13 cellular contexts compared by ENCODE assay signal in genomic region chr7:158296798-158297104, GRCh38.
A peak's percentile ranks its signal among the peaks of the same experiment; 100 is the strongest.
DNase-seq lines count a peak whose midpoint lies in the region; ATAC-seq and TF ChIP-seq lines count a peak whose summit lies in the region.
"Had no signal": no experiment of that assay in that cellular context is flagged by ENCODE, and none has a peak within 500 bp of the region (broad histone marks: within the 10 kb centered on the region; RNA-seq: fewer than 3 reads in every experiment).

No MANE protein-coding gene starts in this region.

- no peak overlapping the region for H4K91ac ChIP-seq in H9 (ENCODE audit: insufficient read length, low read depth, low read length)

- no peak overlapping the region for H4K5ac ChIP-seq in H9 (ENCODE audit: insufficient read length, low read depth, low read length)

- no CpG with 5 or more reads among the region's 7 CpGs for WGBS in H9 (ENCODE audit: extremely low coverage, insufficient read length, low lambda C conversion rate)
- WGBS in stomach, 5 donors: 88 to 97% (median 94%) methylated on average over 7 of the region's 7 CpGs

- peaks cover 1% of the 10 kb centered on the region; the same call in 1 of the 2 replicates for H3K27me3 Mint-ChIP-seq in H9 (ENCODE audit: low read depth)
- H3K27me3 Mint-ChIP-seq in activated T-helper 2 cell treated with anti-CD3 and anti-CD28 coated beads, Interferon-gamma antibody, Interleukin-2, Interleukin-4, amounts not matched to agents 10 μg/mL and 5 μg/mL and 100 μg/mL, durations not matched to agents 14 hours and 24 hours and 36 hours (ENCODE audit: low read depth): no peaks in the 10 kb centered on the region

- H3K27ac Mint-ChIP-seq in H9: no peak overlapping the region; a peak in 2 of 7 replicates
- no peak overlapping the region for H3K27ac Mint-ChIP-seq in activated T-helper 2 cell treated with anti-CD3 and anti-CD28 coated beads, Interferon-gamma antibody, Interleukin-2, Interleukin-4, amounts not matched to agents 10 μg/mL and 5 μg/mL and 100 μg/mL, durations not matched to agents 14 hours and 24 hours and 36 hours
- H3K27ac Mint-ChIP-seq: CD8-positive, alpha-beta memory T cell had no signal

- H3K4me3 Mint-ChIP-seq in H9: no peak overlapping the region
- H3K4me3 Mint-ChIP-seq in activated T-helper 2 cell treated with anti-CD3 and anti-CD28 coated beads, Interferon-gamma antibody, Interleukin-2, Interleukin-4, amounts not matched to agents 10 μg/mL and 5 μg/mL and 100 μg/mL, durations not matched to agents 14 hours and 24 hours and 36 hours (ENCODE audit: low read depth): no peak overlapping the region
- H3K4me3 Mint-ChIP-seq: CD8-positive, alpha-beta memory T cell had no signal

- no peaks in the 10 kb centered on the region; a peak in 1 of 22 replicates for H4K20me1 ChIP-seq in BLaER1 treated with 17β-estradiol and CSF1 and Interleukin-3, amounts not matched to agents 10 nM and 100 nM
- no peaks in the 10 kb centered on the region for H4K20me1 ChIP-seq in H9 (ENCODE audit: control insufficient read depth, insufficient read depth, insufficient read length)

- no peak overlapping the region for H3K4ac ChIP-seq in H9 (ENCODE audit: low read depth, low read length)

- peaks cover 17 to 60% (median 51%) of the 10 kb centered on the region in 10 experiments for H3K4me1 ChIP-seq in BLaER1 treated with 17β-estradiol and CSF1 and Interleukin-3, amounts not matched to agents 10 nM and 100 nM
- H3K4me1 ChIP-seq in H9 (ENCODE audit: insufficient read depth, low read length) (0 out of 2 replicates have a peak, but pooled peaks cover 6% of the 10 kb centered on the region), stomach (no peaks in the 10 kb centered on the region)
- H3K4me1 ChIP-seq: A549, BE2C, Caco-2 had no signal

- no peak overlapping the region for H2AK5ac ChIP-seq in H9 (ENCODE audit: insufficient read length, low read length)

- no peak overlapping the region for H2BK20ac ChIP-seq in H9 (ENCODE audit: low read depth, low read length, poor library complexity, severe bottlenecking)

- H3K9me3 Mint-ChIP-seq in H9: peaks cover 17 to 24% of the 10 kb centered on the region in 2 experiments
- H3K9me3 Mint-ChIP-seq in activated T-helper 2 cell treated with anti-CD3 and anti-CD28 coated beads, Interferon-gamma antibody, Interleukin-2, Interleukin-4, amounts not matched to agents 10 μg/mL and 5 μg/mL and 100 μg/mL, durations not matched to agents 14 hours and 24 hours and 36 hours: peaks cover 6% of the 10 kb centered on the region

- no peaks in the 10 kb centered on the region for H3K79me1 ChIP-seq in H9 (ENCODE audit: insufficient read depth, low read depth, low read length, poor library complexity, severe bottlenecking)

- H3K4me2 ChIP-seq in BLaER1 treated with 17β-estradiol and CSF1 and Interleukin-3, amounts not matched to agents 10 nM and 100 nM: peak overlapping the region in 10 of 11 experiments; percentile 10 to 78 (median 60); a peak in 18 of 22 replicates
- H3K4me2 ChIP-seq in H9 (ENCODE audit: insufficient read depth, insufficient read length, low read length): no peak overlapping the region
- H3K4me2 ChIP-seq: A549 had no signal

- ATAC-seq in GM18519 (IDR thresholded peaks at IDR 0.05; ENCODE audit: low FRiP score, unreplicated experiment): no peak
- ATAC-seq: A549 had no signal

- intact Hi-C loops in stomach (cut with DNase I; ENCODE audit: low total_unique reads): no loop called here
- intact Hi-C loops in activated T-helper 2 cell treated with anti-CD3 and anti-CD28 coated beads, Interferon-gamma antibody, Interleukin-2, Interleukin-4, amounts not matched to agents 10 μg/mL and 5 μg/mL and 100 μg/mL, durations not matched to agents 14 hours and 24 hours and 36 hours (cut with micrococcal nuclease): no loop called here

- H2BK12ac ChIP-seq in H9 (ENCODE audit: insufficient read length, low read depth, low read length): no peak overlapping the region

- H3K56ac ChIP-seq in H9 (ENCODE audit: insufficient read length, low read depth, low read length): no peak overlapping the region

- H3K36me3 ChIP-seq in BLaER1 treated with 17β-estradiol and CSF1 and Interleukin-3, amounts not matched to agents 10 nM and 100 nM: no peaks in the 10 kb centered on the region
- H3K36me3 ChIP-seq in stomach: no peaks in the 10 kb centered on the region
- H3K36me3 ChIP-seq: BE2C had no signal

- H3K23me2 ChIP-seq in H9 (ENCODE audit: insufficient read length, low read depth, low read length, poor library complexity, severe bottlenecking): no peaks in the 10 kb centered on the region

- H3K14ac ChIP-seq in H9 (ENCODE audit: insufficient read depth, low read length): no peak overlapping the region

- TF ChIP-seq POLR2A in stomach (IDR thresholded peaks at IDR 0.05): no peak

- no peak overlapping the region for H3K9ac ChIP-seq in BLaER1 treated with 17β-estradiol and CSF1 and Interleukin-3, amounts not matched to agents 10 nM and 100 nM
- no peak overlapping the region for H3K9ac ChIP-seq in H9 (ENCODE audit: extremely low read depth, insufficient read length, low read length)
- H3K9ac ChIP-seq: GM23248 had no signal

- H2BK15ac ChIP-seq in H9 (ENCODE audit: low read depth, low read length): no peak overlapping the region

- no peak for TF ChIP-seq CTCF in H9 (conservative IDR thresholded peaks at IDR 0.05)
- no peak for TF ChIP-seq CTCF in stomach (IDR thresholded peaks at IDR 0.05)

- peaks cover 27 to 35% of the 10 kb centered on the region in 2 experiments for H3K4me1 Mint-ChIP-seq in H9
- no peaks in the 10 kb centered on the region for H3K4me1 Mint-ChIP-seq in activated T-helper 2 cell treated with anti-CD3 and anti-CD28 coated beads, Interferon-gamma antibody, Interleukin-2, Interleukin-4, amounts not matched to agents 10 μg/mL and 5 μg/mL and 100 μg/mL, durations not matched to agents 14 hours and 24 hours and 36 hours (ENCODE audit: low read depth)
- H3K4me1 Mint-ChIP-seq: CD8-positive, alpha-beta memory T cell had no signal

- no peak overlapping the region for H2BK120ac ChIP-seq in H9 (ENCODE audit: low read depth, low read length, poor library complexity, severe bottlenecking)

- H3K36me3 Mint-ChIP-seq in H9 (ENCODE audit: insufficient read depth in 1 of 3, low read depth in 3 of 3): peaks cover 6 to 23% (median 7%) of the 10 kb centered on the region in 3 experiments
- H3K36me3 Mint-ChIP-seq in activated T-helper 2 cell treated with anti-CD3 and anti-CD28 coated beads, Interferon-gamma antibody, Interleukin-2, Interleukin-4, amounts not matched to agents 10 μg/mL and 5 μg/mL and 100 μg/mL, durations not matched to agents 14 hours and 24 hours and 36 hours (ENCODE audit: low read depth): no peaks in the 10 kb centered on the region
- H3K36me3 Mint-ChIP-seq: CD8-positive, alpha-beta memory T cell had no signal

- peaks cover 23 to 32% (median 26%) of the 10 kb centered on the region in 11 experiments for H3K9me3 ChIP-seq in BLaER1 treated with 17β-estradiol and CSF1 and Interleukin-3, amounts not matched to agents 10 nM and 100 nM (replicated peaks in 1 of 11)
- no peaks in the 10 kb centered on the region for H3K9me3 ChIP-seq in H9 (ENCODE audit: control insufficient read depth, low read depth, low read length)
- H3K9me3 ChIP-seq in stomach: no peaks in the 10 kb centered on the region
- H3K9me3 ChIP-seq: A549, BE2C, Caco-2 had no signal

- no peak for TF ChIP-seq EP300 in stomach (IDR thresholded peaks at IDR 0.05)

- H3K79me2 ChIP-seq in H9 (ENCODE audit: insufficient read depth, low read length): no peaks in the 10 kb centered on the region

- H2BK5ac ChIP-seq in H9 (ENCODE audit: insufficient read length, low read length): no peak overlapping the region

- H3K23ac ChIP-seq in H9 (ENCODE audit: insufficient read length, low read depth, low read length): no peak overlapping the region

- H3K4me3 ChIP-seq in BLaER1 treated with 17β-estradiol and CSF1 and Interleukin-3, amounts not matched to agents 10 nM and 100 nM: no peak overlapping the region
- no peak overlapping the region for H3K4me3 ChIP-seq in stomach
- H3K4me3 ChIP-seq: A549, GM23248 had no signal

- H4K8ac ChIP-seq in H9 (replicated peaks; ENCODE audit: insufficient read length, low read depth, low read length): no peak overlapping the region

- H3K27me3 ChIP-seq in BLaER1 treated with 17β-estradiol and CSF1 and Interleukin-3, amounts not matched to agents 10 nM and 100 nM: peaks cover 0 to 6% (median 0%) of the 10 kb centered on the region in 11 experiments; a peak in 1 of 22 replicates
- H3K27me3 ChIP-seq in H9 (ENCODE audit: insufficient read depth, low read length) (no peaks in the 10 kb centered on the region), stomach (no peaks in the 10 kb centered on the region)
- H3K27me3 ChIP-seq: BE2C had no signal

- H3K27ac ChIP-seq in BLaER1 treated with 17β-estradiol and CSF1 and Interleukin-3, amounts not matched to agents 10 nM and 100 nM: no peak overlapping the region
- H3K27ac ChIP-seq in H9 (ENCODE audit: insufficient read length, low read depth, low read length): no peak overlapping the region
- H3K27ac ChIP-seq in stomach: no peak overlapping the region
- H3K27ac ChIP-seq: A549, GM23248 had no signal

- DNase-seq in H9: peak; percentile 16
- DNase-seq in islet precursor cell: peak; percentile 22
- peak; percentile 17 for DNase-seq in stomach
- no peak for DNase-seq in activated T-helper 2 cell treated with anti-CD3 and anti-CD28 coated beads, Interferon-gamma antibody, Interleukin-2, Interleukin-4, amounts not matched to agents 10 μg/mL and 5 μg/mL and 100 μg/mL, durations not matched to agents 14 hours and 24 hours and 36 hours (ENCODE audit: low spot score)
- DNase-seq: BE2C; Caco-2; CD8-positive, alpha-beta memory T cell; DND-41; GF-D8; GM23248 had no signal

- H2AFZ ChIP-seq in H9 (ENCODE audit: low read length): no peak overlapping the region
- H2AFZ ChIP-seq: GM23248 had no signal

- no peak overlapping the region for H3T11ph ChIP-seq in H9 (ENCODE audit: low read length)

- no peak overlapping the region for H3K18ac ChIP-seq in H9 (ENCODE audit: insufficient read length, low read depth, low read length)
